8 cellular contexts compared by ENCODE assay signal in genomic region chr14:61280526-61281185, GRCh38. TPM values are rescaled to one million over a fixed set of nuclear protein-coding genes. Genes with fewer than 3 reads are reported as not detected.
DNase-seq lines count a peak whose midpoint lies in the region; ATAC-seq lines count a peak whose summit lies in the region.

No MANE protein-coding gene starts in this region.

- peak overlapping the region; percentile 86 to 97 (median 92) for H3K4me3 Mint-ChIP-seq in naive thymus-derived CD8-positive, alpha-beta T cell
- H3K4me3 Mint-ChIP-seq in stimulated activated effector memory CD8-positive, alpha-beta T cell treated with anti-CD3 and anti-CD28 coated beads, Interleukin-12 subunit alpha, Interleukin-12 subunit beta, amount 100 ng/mL, for 72 hours: peak overlapping the region; percentile 92

- H3K27me3 Mint-ChIP-seq in naive thymus-derived CD8-positive, alpha-beta T cell: peaks cover 0 to 20% (median 0%) of the 10 kb centered on the region in 5 donors

- peak; percentile 64 for ATAC-seq in esophagus mucosa
- ATAC-seq in naive thymus-derived CD8-positive, alpha-beta T cell: peak; percentile 84 to 85
- ATAC-seq in stimulated activated effector memory CD8-positive, alpha-beta T cell treated with anti-CD3 and anti-CD28 coated beads, Interleukin-12 subunit alpha, Interleukin-12 subunit beta, amount 100 ng/mL, for 72 hours: peak; percentile 93
- no peak for ATAC-seq in GM18867 (IDR thresholded peaks at IDR 0.05; ENCODE audit: unreplicated experiment)

- POLR2A ChIA-PET in naive thymus-derived CD8-positive, alpha-beta T cell (lab: Charles Lee): interaction anchor here (0.5 to 2.6 kb wide), 23 partner anchors 10 to 1032 kb away, joined by 3 to 12 read pairs (median 3); partner anchors contain the start of genes PPM1A, PRKCH, SLC38A6 and TRMT5

- H3K27ac Mint-ChIP-seq in naive thymus-derived CD8-positive, alpha-beta T cell: peak overlapping the region; percentile 89 to 98 (median 94)
- peak overlapping the region; percentile 90 for H3K27ac Mint-ChIP-seq in stimulated activated effector memory CD8-positive, alpha-beta T cell treated with anti-CD3 and anti-CD28 coated beads, Interleukin-12 subunit alpha, Interleukin-12 subunit beta, amount 100 ng/mL, for 72 hours

- H3K4me1 Mint-ChIP-seq in naive thymus-derived CD8-positive, alpha-beta T cell: peaks cover 11 to 38% (median 30%) of the 10 kb centered on the region in 4 donors
- peaks cover 28% of the 10 kb centered on the region for H3K4me1 Mint-ChIP-seq in stimulated activated effector memory CD8-positive, alpha-beta T cell treated with anti-CD3 and anti-CD28 coated beads, Interleukin-12 subunit alpha, Interleukin-12 subunit beta, amount 100 ng/mL, for 72 hours

- no peaks in the 10 kb centered on the region for H3K9me3 Mint-ChIP-seq in naive thymus-derived CD8-positive, alpha-beta T cell
- no peaks in the 10 kb centered on the region for H3K9me3 Mint-ChIP-seq in stimulated activated effector memory CD8-positive, alpha-beta T cell treated with anti-CD3 and anti-CD28 coated beads, Interleukin-12 subunit alpha, Interleukin-12 subunit beta, amount 100 ng/mL, for 72 hours

- peak; percentile 62 for DNase-seq in DMS153 (lab: John Stamatoyannopoulos, UW)
- DNase-seq in NCI-H2107 treated with DMSO at 0.1 percent for 48 hours (lab: John Stamatoyannopoulos, UW; ENCODE audit: unreplicated experiment): peak; percentile 75
- peak; percentile 64 for DNase-seq in activated T-cell treated with anti-CD3 and anti-CD28 coated beads for 24 hours (ENCODE audit: low read depth)
- peak; percentile 64 to 84 (median 76) for DNase-seq in naive thymus-derived CD8-positive, alpha-beta T cell
- DNase-seq in stimulated activated effector memory CD8-positive, alpha-beta T cell treated with anti-CD3 and anti-CD28 coated beads, Interleukin-12 subunit alpha, Interleukin-12 subunit beta, amount 100 ng/mL, for 72 hours (ENCODE audit: low spot score in 2 of 2): peak; percentile 76 to 90
- DNase-seq in cerebellum (ENCODE audit: low spot score): no peak

- H3K36me3 Mint-ChIP-seq in naive thymus-derived CD8-positive, alpha-beta T cell: no peaks in the 10 kb centered on the region
- no peaks in the 10 kb centered on the region for H3K36me3 Mint-ChIP-seq in stimulated activated effector memory CD8-positive, alpha-beta T cell treated with anti-CD3 and anti-CD28 coated beads, Interleukin-12 subunit alpha, Interleukin-12 subunit beta, amount 100 ng/mL, for 72 hours

RNA-seq across cellular contexts. Expression of gene TMEM30B, which starts 0.5 kb away (rescaled TPM):
- total RNA-seq in esophagus mucosa: 14.7 TPM
- total RNA-seq in naive thymus-derived CD8-positive, alpha-beta T cell: 1 to 10 TPM; 3.5 to 4.1 TPM
- polyA plus RNA-seq in naive thymus-derived CD8-positive, alpha-beta T cell: 1 to 10 TPM; 4.2 to 7.8 (median 6.4) TPM
- total RNA-seq in cerebellum: 0.27 TPM

RNA-seq across cellular contexts. Expression of gene PRKCH, which starts 40.7 kb away (rescaled TPM):
- total RNA-seq in esophagus mucosa: 48.2 TPM
- 100 to 1,000 TPM; 284 to 306 TPM for total RNA-seq in naive thymus-derived CD8-positive, alpha-beta T cell
- 100 to 1,000 TPM; 184 to 264 (median 209) TPM for polyA plus RNA-seq in naive thymus-derived CD8-positive, alpha-beta T cell
- total RNA-seq in cerebellum: 11.0 TPM
